19 cellular contexts compared by ENCODE assay signal in genomic region chr1:29382851-29383588, GRCh38.
DNase-seq lines count a peak whose midpoint lies in the region; ATAC-seq, FAIRE-seq and TF ChIP-seq lines count a peak whose summit lies in the region.
"Had no signal": no experiment of that assay in that cellular context is flagged by ENCODE, and none has a peak within 500 bp of the region (broad histone marks: within the 10 kb centered on the region; RNA-seq: fewer than 3 reads in every experiment).

No MANE protein-coding gene starts in this region.

- H2BK20ac ChIP-seq in H1 (ENCODE audit: low read length): no peak overlapping the region
- H2BK20ac ChIP-seq in H9 (ENCODE audit: low read depth, low read length, poor library complexity, severe bottlenecking): no peak overlapping the region

- 82% methylated on average over 16 of the region's 16 CpGs; no CpG with 5 or more reads in 1 of the 2 experiments for WGBS in H1 (ENCODE audit: extremely low coverage in 1 of 2, insufficient coverage in 1 of 2, insufficient read length in 1 of 2, insufficient replicate concordance in 2 of 2, low coverage in 1 of 2, low lambda C conversion rate in 2 of 2, missing lambda C conversion rate in 1 of 2), 2 experiments
- 52 to 69% (median 63%) methylated on average over 16 of the region's 16 CpGs for WGBS in spleen, 5 donors
- no CpG with 5 or more reads among the region's 16 CpGs for WGBS in H9 (ENCODE audit: extremely low coverage, insufficient read length, low lambda C conversion rate)

- POLR2A ChIA-PET in H1 (lab: Charles Lee; ENCODE audit: partially characterized antibody): no interaction called here

- H3K23ac ChIP-seq in H1 (ENCODE audit: insufficient read length): no peak overlapping the region
- H3K23ac ChIP-seq in H9 (ENCODE audit: insufficient read length, low read depth, low read length): no peak overlapping the region

- H3K14ac ChIP-seq in H1 (ENCODE audit: insufficient read length) (no peak overlapping the region), H9 (ENCODE audit: insufficient read depth, low read length) (no peak overlapping the region)

- H3K36me3 ChIP-seq in H1 (ENCODE audit: control insufficient read depth in 2 of 4, insufficient read depth in 4 of 4, low read length in 3 of 4) (no peaks in the 10 kb centered on the region), neural cell (ENCODE audit: insufficient read depth, low read length) (no peaks in the 10 kb centered on the region), spleen (no peaks in the 10 kb centered on the region)

- H4K8ac ChIP-seq in H1 (ENCODE audit: extremely low read depth, insufficient read depth, low read length) (no peak overlapping the region), H9 (replicated peaks; ENCODE audit: insufficient read length, low read depth, low read length) (no peak overlapping the region)

- H3K4ac ChIP-seq in H1 (replicated peaks; ENCODE audit: insufficient read length, low read depth, low read length) (no peak overlapping the region), H9 (ENCODE audit: low read depth, low read length) (no peak overlapping the region)

- H2BK12ac ChIP-seq in H1 (ENCODE audit: low read depth, low read length) (no peak overlapping the region), H9 (ENCODE audit: insufficient read length, low read depth, low read length) (no peak overlapping the region)

- H4K91ac ChIP-seq in H1 (replicated peaks; ENCODE audit: insufficient read length, low read length): no peak overlapping the region
- H4K91ac ChIP-seq in H9 (ENCODE audit: insufficient read length, low read depth, low read length): no peak overlapping the region

- H3K23me2 ChIP-seq in H1 (ENCODE audit: low read depth, low read length): no peaks in the 10 kb centered on the region
- H3K23me2 ChIP-seq in H9 (ENCODE audit: insufficient read length, low read depth, low read length, poor library complexity, severe bottlenecking): no peaks in the 10 kb centered on the region

- intact Hi-C loops in spleen (cut with DNase I; ENCODE audit: low total_unique reads): no loop called here

- no peaks in the 10 kb centered on the region for H3K4me1 Mint-ChIP-seq in activated CD8-positive, alpha-beta memory T cell treated with anti-CD3 and anti-CD28 coated beads, Interleukin-2, amount 10 ng/mL, durations not matched to agents 7 days and 5 days
- H3K4me1 Mint-ChIP-seq in H9: peaks cover 8 to 11% of the 10 kb centered on the region in 2 experiments
- H3K4me1 Mint-ChIP-seq: CD4-positive, CD25-positive, alpha-beta regulatory T cell had no signal

- TF ChIP-seq RAD21 in H1 (IDR thresholded peaks at IDR 0.05 in 1 of 2, conservative IDR thresholded peaks at IDR 0.05 in 1 of 2; ENCODE audit: low read depth in 2 of 2, low read length in 2 of 2): no peak
- no peak for TF ChIP-seq RAD21 in neural cell (conservative IDR thresholded peaks at IDR 0.05)

- H3K4me2 ChIP-seq in H1 (ENCODE audit: insufficient read depth in 1 of 2, low read depth in 2 of 2, low read length in 2 of 2) (no peak overlapping the region), neural cell (ENCODE audit: low read length) (peak overlapping the region; percentile 30), H9 (ENCODE audit: insufficient read depth, insufficient read length, low read length) (no peak overlapping the region)

- H3K79me2 ChIP-seq in H1 (ENCODE audit: control insufficient read depth in 1 of 2, insufficient read depth in 2 of 2, low read length in 2 of 2) (no peaks in the 10 kb centered on the region), neural cell (replicated peaks; ENCODE audit: insufficient read depth, low read length) (no peaks in the 10 kb centered on the region), H9 (ENCODE audit: insufficient read depth, low read length) (no peaks in the 10 kb centered on the region)

- H2AFZ ChIP-seq in H1 (ENCODE audit: low read length) (peak overlapping the region; percentile 82), neural cell (ENCODE audit: low read depth, low read length) (peak overlapping the region; percentile 40), H9 (ENCODE audit: low read length) (no peak overlapping the region)

- peaks cover 4% of the 10 kb centered on the region for H3K36me3 Mint-ChIP-seq in activated CD8-positive, alpha-beta memory T cell treated with anti-CD3 and anti-CD28 coated beads, Interleukin-2, amount 10 ng/mL, durations not matched to agents 7 days and 5 days
- peaks cover 10 to 25% (median 14%) of the 10 kb centered on the region in 3 experiments for H3K36me3 Mint-ChIP-seq in H9 (ENCODE audit: insufficient read depth in 1 of 3, low read depth in 3 of 3)
- H3K36me3 Mint-ChIP-seq: CD4-positive, CD25-positive, alpha-beta regulatory T cell had no signal

- H3K79me1 ChIP-seq in H1 (ENCODE audit: low read depth, low read length) (no peaks in the 10 kb centered on the region), H9 (ENCODE audit: insufficient read depth, low read depth, low read length, poor library complexity, severe bottlenecking) (no peaks in the 10 kb centered on the region)

- H3K18ac ChIP-seq in H1 (ENCODE audit: extremely low read depth, low read length) (peak overlapping the region; percentile 60), H9 (ENCODE audit: insufficient read length, low read depth, low read length) (no peak overlapping the region)

- TF ChIP-seq POLR2A in H1 (IDR thresholded peaks at IDR 0.05; ENCODE audit: control extremely low read depth in 1 of 2, low read depth in 2 of 2, low read length in 2 of 2) (no peak), spleen (IDR thresholded peaks at IDR 0.05) (no peak)

- H3K27me3 ChIP-seq in H1 (replicated peaks in 1 of 4; ENCODE audit: control insufficient read depth in 3 of 4, extremely low read depth in 1 of 4, insufficient read depth in 3 of 4, low read length in 3 of 4): no peaks in the 10 kb centered on the region
- no peaks in the 10 kb centered on the region for H3K27me3 ChIP-seq in neural cell (ENCODE audit: insufficient read depth, low read depth, low read length)
- peaks cover 0 to 66% (median 0%) of the 10 kb centered on the region in 7 donors for H3K27me3 ChIP-seq in spleen (replicated peaks in 1 of 7)
- H3K27me3 ChIP-seq in H9 (ENCODE audit: insufficient read depth, low read length): no peaks in the 10 kb centered on the region

- H3K4me1 ChIP-seq in H1 (replicated peaks in 1 of 4; ENCODE audit: control insufficient read depth in 3 of 4, insufficient read depth in 4 of 4, low read length in 3 of 4) (no peaks in the 10 kb centered on the region; a peak in 2 of 7 replicates), spleen (peaks cover 0 to 4% (median 0%) of the 10 kb centered on the region in 6 donors), H9 (ENCODE audit: insufficient read depth, low read length) (no peaks in the 10 kb centered on the region)

- no peaks in the 10 kb centered on the region for H3K9me2 ChIP-seq in neural cell (ENCODE audit: insufficient read depth, low read length)

- no peak overlapping the region for H2BK5ac ChIP-seq in H1 (ENCODE audit: low read depth, low read length)
- H2BK5ac ChIP-seq in H9 (ENCODE audit: insufficient read length, low read length): no peak overlapping the region

- no peaks in the 10 kb centered on the region for H4K20me1 ChIP-seq in H1 (replicated peaks in 1 of 2; ENCODE audit: control insufficient read depth in 1 of 2, insufficient read depth in 2 of 2, low read length in 2 of 2)
- no peaks in the 10 kb centered on the region for H4K20me1 ChIP-seq in neural cell (ENCODE audit: insufficient read depth)
- no peaks in the 10 kb centered on the region for H4K20me1 ChIP-seq in H9 (ENCODE audit: control insufficient read depth, insufficient read depth, insufficient read length)

- H3K4me3 Mint-ChIP-seq in activated CD8-positive, alpha-beta memory T cell treated with anti-CD3 and anti-CD28 coated beads, Interleukin-2, amount 10 ng/mL, durations not matched to agents 7 days and 5 days: no peak overlapping the region
- H3K4me3 Mint-ChIP-seq in H9: no peak overlapping the region
- H3K4me3 Mint-ChIP-seq: CD4-positive, CD25-positive, alpha-beta regulatory T cell had no signal

- H4K5ac ChIP-seq in H1 (ENCODE audit: insufficient read length, low read depth, low read length) (no peak overlapping the region), H9 (ENCODE audit: insufficient read length, low read depth, low read length) (no peak overlapping the region)

- CTCF ChIA-PET in activated CD8-positive, alpha-beta memory T cell treated with anti-CD3 and anti-CD28 coated beads, Interleukin-2, amount 10 ng/mL, durations not matched to agents 7 days and 5 days (lab: Charles Lee): no interaction called here
- CTCF ChIA-PET in H1 (lab: Charles Lee; ENCODE audit: partially characterized antibody): interaction anchor here (0.6 to 2.9 kb wide), 7 partner anchors 9 to 320 kb away, joined by 3 to 17 read pairs (median 4); no protein-coding TSS in a partner anchor

- peaks cover 10% of the 10 kb centered on the region for H3K9me3 Mint-ChIP-seq in activated CD8-positive, alpha-beta memory T cell treated with anti-CD3 and anti-CD28 coated beads, Interleukin-2, amount 10 ng/mL, durations not matched to agents 7 days and 5 days (ENCODE audit: low read depth)
- H3K9me3 Mint-ChIP-seq in H9: peaks cover 22 to 26% of the 10 kb centered on the region in 2 experiments

- H2AK5ac ChIP-seq in H1 (ENCODE audit: low read depth, low read length) (no peak overlapping the region), H9 (ENCODE audit: insufficient read length, low read length) (no peak overlapping the region)

- FAIRE-seq in D721Med (lab: Jason Lieb, UNC) (no peak), H1 (lab: Jason Lieb, UNC) (no peak)
- FAIRE-seq: G401.6, GM12891, GM19239, K562 had no signal

- H2BK15ac ChIP-seq in H1 (ENCODE audit: low read length): peak overlapping the region; percentile 72; the same call in 1 of the 2 replicates
- no peak overlapping the region for H2BK15ac ChIP-seq in H9 (ENCODE audit: low read depth, low read length)

- no peak overlapping the region for H3K56ac ChIP-seq in H1 (replicated peaks; ENCODE audit: insufficient read length, low read depth, low read length)
- no peak overlapping the region for H3K56ac ChIP-seq in H9 (ENCODE audit: insufficient read length, low read depth, low read length)

- TF ChIP-seq CTCF in D721Med (IDR thresholded peaks at IDR 0.05; ENCODE audit: insufficient read depth, missing control alignments) (no peak), H1 (IDR thresholded peaks at IDR 0.05; ENCODE audit: control extremely low read depth in 1 of 3, insufficient read depth in 1 of 3, low read depth in 1 of 3, low read length in 3 of 3) (no peak), neural cell (IDR thresholded peaks at IDR 0.05; ENCODE audit: poor library complexity, severe bottlenecking) (no peak), spleen (IDR thresholded peaks at IDR 0.05 in 8 of 11, conservative IDR thresholded peaks at IDR 0.05 in 3 of 11) (no peak), H9 (conservative IDR thresholded peaks at IDR 0.05) (no peak)

- H3F3A ChIP-seq in neural cell (ENCODE audit: insufficient read depth, low read length, poor library complexity, severe bottlenecking): no peaks in the 10 kb centered on the region

- peaks cover 2% of the 10 kb centered on the region for H3K27me3 Mint-ChIP-seq in activated CD8-positive, alpha-beta memory T cell treated with anti-CD3 and anti-CD28 coated beads, Interleukin-2, amount 10 ng/mL, durations not matched to agents 7 days and 5 days
- H3K27me3 Mint-ChIP-seq in H9 (ENCODE audit: low read depth): peaks cover 4% of the 10 kb centered on the region

- TF ChIP-seq EP300 in H1 (IDR thresholded peaks at IDR 0.05; ENCODE audit: borderline replicate concordance in 1 of 2, low read depth in 2 of 2, low read length in 2 of 2): no peak
- no peak for TF ChIP-seq EP300 in neural cell (conservative IDR thresholded peaks at IDR 0.05; ENCODE audit: poor library complexity, severe bottlenecking)

- no peak for ATAC-seq in activated CD8-positive, alpha-beta memory T cell treated with anti-CD3 and anti-CD28 coated beads, Interleukin-2, amount 10 ng/mL, durations not matched to agents 7 days and 5 days
- ATAC-seq: K562, Right ventricle myocardium inferior had no signal

- H3K9me3 ChIP-seq in H1 (ENCODE audit: insufficient read depth in 2 of 2, low read depth in 1 of 2, low read length in 1 of 2) (peaks cover 7 to 18% of the 10 kb centered on the region in 2 experiments), neural cell (ENCODE audit: low read length) (peaks cover 8% of the 10 kb centered on the region), spleen (peaks cover 7 to 28% (median 22%) of the 10 kb centered on the region in 8 donors), H9 (ENCODE audit: control insufficient read depth, low read depth, low read length) (peaks cover 6% of the 10 kb centered on the region)

- DNase-seq in D721Med (ENCODE audit: insufficient read length, low spot score) (peak; percentile 10), H1 (ENCODE audit: low read depth in 1 of 2, low spot score in 2 of 2) (no peak), spleen (no peak), NOMO-1 treated with DMSO at 0.1 percent for 48 hours (lab: John Stamatoyannopoulos, UW; ENCODE audit: unreplicated experiment) (no peak), H9 (no peak)
- peak; percentile 15 for DNase-seq in activated CD8-positive, alpha-beta memory T cell treated with anti-CD3 and anti-CD28 coated beads, Interleukin-2, amount 10 ng/mL, durations not matched to agents 7 days and 5 days
- no peak for DNase-seq in central memory CD4-positive, alpha-beta T cell
- DNase-seq: AML-193; CD4-positive, CD25-positive, alpha-beta regulatory T cell; DMS79 treated with DMSO at 0.1 percent for 48 hours; NCI-H146; NCI-H446; NCI-H748 treated with DMSO at 0.1 percent for 48 hours had no signal

- H3K9ac ChIP-seq in H1 (replicated peaks in 1 of 4; ENCODE audit: extremely low read depth in 1 of 4, low read depth in 3 of 4, low read length in 3 of 4) (no peak overlapping the region), neural cell (ENCODE audit: low read length) (peak overlapping the region; percentile 49), H9 (ENCODE audit: extremely low read depth, insufficient read length, low read length) (no peak overlapping the region)

- no peak overlapping the region for H2BK120ac ChIP-seq in H1 (replicated peaks; ENCODE audit: low read depth, low read length)
- no peak overlapping the region for H2BK120ac ChIP-seq in H9 (ENCODE audit: low read depth, low read length, poor library complexity, severe bottlenecking)

- no peak overlapping the region for H3K4me3 ChIP-seq in H1 (ENCODE audit: extremely low read depth in 1 of 4, insufficient read depth in 2 of 4, low read depth in 3 of 4, low read length in 4 of 4)
- peak overlapping the region; percentile 2 for H3K4me3 ChIP-seq in neural cell (ENCODE audit: low read length)
- H3K4me3 ChIP-seq in spleen: no peak overlapping the region
- H3K4me3 ChIP-seq: K562 had no signal

- no peak overlapping the region for H3K27ac Mint-ChIP-seq in activated CD8-positive, alpha-beta memory T cell treated with anti-CD3 and anti-CD28 coated beads, Interleukin-2, amount 10 ng/mL, durations not matched to agents 7 days and 5 days
- H3K27ac Mint-ChIP-seq in H9: no peak overlapping the region
- H3K27ac Mint-ChIP-seq: CD4-positive, CD25-positive, alpha-beta regulatory T cell had no signal

- H3T11ph ChIP-seq in H9 (ENCODE audit: low read length): no peak overlapping the region

- H3K27ac ChIP-seq in H1 (ENCODE audit: low read depth, low read length): no peak overlapping the region
- H3K27ac ChIP-seq in neural cell (ENCODE audit: low read length): peak overlapping the region; percentile 50
- H3K27ac ChIP-seq in spleen: no peak overlapping the region
- no peak overlapping the region for H3K27ac ChIP-seq in H9 (ENCODE audit: insufficient read length, low read depth, low read length)

Comparison
In these comparisons a context has a peak if more than half of its experiments do, and no peak if none do; other contexts are left out.
1. DNase-seq: peak in D721Med (single experiment) and activated CD8-positive, alpha-beta memory T cell treated with anti-CD3 and anti-CD28 coated beads, Interleukin-2, amount 10 ng/mL, durations not matched to agents 7 days and 5 days (single experiment); none in H1 (0 of 2), central memory CD4-positive, alpha-beta T cell (single experiment), spleen (single experiment), NOMO-1 treated with DMSO at 0.1 percent for 48 hours (single experiment) and H9 (single experiment).